In the genomic region with DNA sequence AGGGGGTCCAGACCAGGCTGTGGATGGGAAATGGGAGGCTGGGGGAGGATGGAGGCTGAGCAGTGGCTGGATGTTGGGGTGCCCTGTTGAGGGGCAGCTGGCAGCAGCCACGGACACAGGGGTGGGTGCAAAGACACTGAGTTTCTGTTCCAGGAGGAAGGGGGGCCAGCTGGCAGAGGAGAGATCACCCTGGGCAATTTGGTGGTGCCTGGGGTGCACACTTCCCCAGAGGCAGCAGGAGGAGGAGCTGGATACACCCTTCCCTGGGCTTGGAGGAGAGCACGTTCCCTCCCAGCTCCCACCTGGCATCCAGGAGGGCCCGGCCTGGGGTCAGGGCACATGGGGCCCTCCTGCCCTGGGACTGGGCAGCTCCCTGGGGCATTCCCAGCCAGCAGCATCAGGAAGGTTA, we compare ENCODE assay signal across 11 cellular contexts. TPM values are rescaled to one million over a fixed set of nuclear protein-coding genes. Genes with fewer than 3 reads are reported as not detected.
A peak's percentile ranks its signal among the peaks of the same experiment; 100 is the strongest.
DNase-seq lines count a peak whose midpoint lies in the region; ATAC-seq and TF ChIP-seq lines count a peak whose summit lies in the region.
"Had no signal": no experiment of that assay in that cellular context is flagged by ENCODE, and none has a peak within 500 bp of the region (broad histone marks: within the 10 kb centered on the region; RNA-seq: fewer than 3 reads in every experiment).

No MANE protein-coding gene starts in this region.

- no peak overlapping the region for H3K9ac ChIP-seq in SK-N-SH

- POLR2A ChIA-PET in SK-N-SH (lab: Yijun Ruan, JAX) (interaction anchor here (0.6 to 2.1 kb wide), 2 partner anchors 9 to 44 kb away, joined by 3 to 8 read pairs; no protein-coding TSS in a partner anchor), PC-9 (lab: Charles Lee; ENCODE audit: unreplicated experiment) (interaction anchor here (0.5 kb wide), 1 partner anchor 634 kb away, joined by 4 read pairs; no protein-coding TSS in a partner anchor)

- H3K4me3 Mint-ChIP-seq in stimulated activated effector memory CD8-positive, alpha-beta T cell treated with anti-CD3 and anti-CD28 coated beads, Interleukin-12 subunit alpha, Interleukin-12 subunit beta, amount 100 ng/mL, for 72 hours, result peak overlapping the region; percentile 77

- no TSS peak for BruUV-seq in PC-9 (replicated peaks; lab: Mats Ljungman, UMichigan)

- ATAC-seq in SK-N-SH treated with all-trans-retinoic acid at 6 μM for 48 hours (no peak), HG03378 (IDR thresholded peaks at IDR 0.05; ENCODE audit: unreplicated experiment) (no peak)
- no peak for ATAC-seq in stimulated activated effector memory CD8-positive, alpha-beta T cell treated with anti-CD3 and anti-CD28 coated beads, Interleukin-12 subunit alpha, Interleukin-12 subunit beta, amount 100 ng/mL, for 72 hours

- H3K4me1 ChIP-seq in SK-N-SH (ENCODE audit: control insufficient read depth in 1 of 2, insufficient read depth in 2 of 2, low read depth in 1 of 2, low read length in 1 of 2), result peaks cover 6 to 47% of the 10 kb centered on the region in 2 experiments; a peak in 2 of 4 replicates
- H3K4me1 ChIP-seq in PC-9 (replicated peaks; ENCODE audit: insufficient read depth), result peaks cover 24% of the 10 kb centered on the region

- DNase-seq in SK-N-SH (no peak), PC-9 (no peak), iPS-NIHi11 (ENCODE audit: low spot score) (peak; percentile 1), NOMO-1 treated with dmso at 0.1 percent for 144 hours (lab: John Stamatoyannopoulos, UW; ENCODE audit: unreplicated experiment) (no peak)
- DNase-seq in stimulated activated effector memory CD8-positive, alpha-beta T cell treated with anti-CD3 and anti-CD28 coated beads, Interleukin-12 subunit alpha, Interleukin-12 subunit beta, amount 100 ng/mL, for 72 hours (ENCODE audit: low spot score in 2 of 2), result no peak
- DNase-seq in activated CD4-positive, alpha-beta T cell treated with anti-CD3 and anti-CD28 coated beads, Interleukin-2, amount 50 U/mL, for 48 hours, result no peak
- DNase-seq: Calu3, midbrain, thyroid gland had no signal

- no CpG with 5 or more reads among the region's 3 CpGs for WGBS in SK-N-SH (ENCODE audit: low lambda C conversion rate)

- peaks cover 43% of the 10 kb centered on the region for H3K4me1 Mint-ChIP-seq in stimulated activated effector memory CD8-positive, alpha-beta T cell treated with anti-CD3 and anti-CD28 coated beads, Interleukin-12 subunit alpha, Interleukin-12 subunit beta, amount 100 ng/mL, for 72 hours

- peaks cover 3 to 23% of the 10 kb centered on the region in 2 experiments for H3K36me3 ChIP-seq in SK-N-SH (replicated peaks in 1 of 2; ENCODE audit: control insufficient read depth in 1 of 2, insufficient read depth in 2 of 2, low read length in 1 of 2)
- peaks cover 16% of the 10 kb centered on the region for H3K36me3 ChIP-seq in PC-9 (ENCODE audit: low read depth)

- H3K4me2 ChIP-seq in SK-N-SH, result peak overlapping the region; percentile 85; the same call in 1 of the 2 replicates
- peak overlapping the region; percentile 85 for H3K4me2 ChIP-seq in PC-9

- H4K20me1 ChIP-seq in SK-N-SH (ENCODE audit: insufficient read depth) (peaks cover 14% of the 10 kb centered on the region), PC-9 (ENCODE audit: insufficient read depth) (peaks cover 24% of the 10 kb centered on the region; the same call in 1 of the 2 replicates)

- TF ChIP-seq CTCF in SK-N-SH (IDR thresholded peaks at IDR 0.05) (no peak), PC-9 (conservative IDR thresholded peaks at IDR 0.05) (no peak)

- H3F3A ChIP-seq in SK-N-SH (replicated peaks; ENCODE audit: insufficient read depth), result peaks cover 8% of the 10 kb centered on the region
- H3F3A ChIP-seq in PC-9 (ENCODE audit: insufficient read depth, low read depth), result peaks cover 32% of the 10 kb centered on the region; the same call in 1 of the 2 replicates

- intact Hi-C loops in PC-9 (cut with micrococcal nuclease; ENCODE audit: unreplicated experiment), result loop anchor here (10.0 kb wide), 1 partner anchor 52 kb away; no protein-coding TSS in a partner anchor

- peak overlapping the region; percentile 96 for H3K27ac Mint-ChIP-seq in stimulated activated effector memory CD8-positive, alpha-beta T cell treated with anti-CD3 and anti-CD28 coated beads, Interleukin-12 subunit alpha, Interleukin-12 subunit beta, amount 100 ng/mL, for 72 hours

- H2AFZ ChIP-seq in SK-N-SH (ENCODE audit: low read depth) (0 out of 2 replicates have a peak overlapping the region, but pooled peaks have one; percentile 87), PC-9 (no peak overlapping the region)

- CTCF ChIA-PET in SK-N-SH (lab: Yijun Ruan, JAX) (interaction anchor here (0.9 to 2.2 kb wide), 5 partner anchors 11 to 347 kb away, joined by 3 to 7 read pairs (median 3); no protein-coding TSS in a partner anchor), PC-9 (lab: Charles Lee) (interaction anchor here (0.6 kb wide), 1 partner anchor 76 kb away, joined by 6 read pairs; no protein-coding TSS in a partner anchor)

- H3K4me3 ChIP-seq in SK-N-SH (ENCODE audit: low read depth in 2 of 2, low read length in 1 of 2) (no peak overlapping the region), PC-9 (peak overlapping the region; percentile 59; the same call in 1 of the 2 replicates)

- H3K79me2 ChIP-seq in SK-N-SH (ENCODE audit: insufficient read depth) (peaks cover 35% of the 10 kb centered on the region), PC-9 (ENCODE audit: low read depth) (peaks cover 34% of the 10 kb centered on the region)

- H3K27ac ChIP-seq in SK-N-SH (ENCODE audit: low read depth in 2 of 2, low read length in 1 of 2), result peak overlapping the region; percentile 90 to 92; a peak in 3 of 4 replicates
- H3K27ac ChIP-seq in PC-9, result peak overlapping the region; percentile 48; the same call in 1 of the 2 replicates

- H3K9me3 ChIP-seq in SK-N-SH (no peaks in the 10 kb centered on the region), PC-9 (ENCODE audit: insufficient read depth, low read depth) (no peaks in the 10 kb centered on the region)
- H3K9me3 ChIP-seq: thyroid gland had no signal

- H3K9me2 ChIP-seq in SK-N-SH (no peaks in the 10 kb centered on the region), PC-9 (ENCODE audit: insufficient read depth) (no peaks in the 10 kb centered on the region)

- no peak for TF ChIP-seq EP300 in SK-N-SH (IDR thresholded peaks at IDR 0.05; ENCODE audit: borderline replicate concordance in 1 of 2, low read depth in 1 of 2, low read length in 1 of 2)

- TF ChIP-seq RAD21 in SK-N-SH (IDR thresholded peaks at IDR 0.05; ENCODE audit: low read length), result no peak

- no peaks in the 10 kb centered on the region for H3K9me3 Mint-ChIP-seq in stimulated activated effector memory CD8-positive, alpha-beta T cell treated with anti-CD3 and anti-CD28 coated beads, Interleukin-12 subunit alpha, Interleukin-12 subunit beta, amount 100 ng/mL, for 72 hours

- peaks cover 49% of the 10 kb centered on the region for H3K36me3 Mint-ChIP-seq in stimulated activated effector memory CD8-positive, alpha-beta T cell treated with anti-CD3 and anti-CD28 coated beads, Interleukin-12 subunit alpha, Interleukin-12 subunit beta, amount 100 ng/mL, for 72 hours

- H3K27me3 ChIP-seq in SK-N-SH (ENCODE audit: insufficient read depth) (no peaks in the 10 kb centered on the region), PC-9 (ENCODE audit: insufficient read depth, low read depth) (no peaks in the 10 kb centered on the region)

TF ChIP-seq in SK-N-SH, 30 proteins besides CTCF, POLR2A, EP300 and RAD21 (continues in another document):
- TF ChIP-seq ELF1 (IDR thresholded peaks at IDR 0.05), result no peak
- TF ChIP-seq NRF1 (IDR thresholded peaks at IDR 0.05; ENCODE audit: low read depth, low read length), result no peak
- TF ChIP-seq TAF1 (IDR thresholded peaks at IDR 0.05; ENCODE audit: borderline replicate concordance, low read depth, low read length), result no peak
- no peak for TF ChIP-seq SIN3A (IDR thresholded peaks at IDR 0.05; ENCODE audit: borderline replicate concordance, low read depth, low read length)
- no peak for TF ChIP-seq FOSL2 (IDR thresholded peaks at IDR 0.05; ENCODE audit: borderline replicate concordance, low read depth)
- no peak for TF ChIP-seq RXRA (IDR thresholded peaks at IDR 0.05; ENCODE audit: borderline replicate concordance, low read depth)
- TF ChIP-seq GABPA (IDR thresholded peaks at IDR 0.05; ENCODE audit: low read depth), result no peak
- no peak for TF ChIP-seq GATA2 (CRISPR knock-in tag; IDR thresholded peaks at IDR 0.05)
- TF ChIP-seq FOXJ3 (CRISPR knock-in tag; IDR thresholded peaks at IDR 0.05), result no peak
- no peak for TF ChIP-seq EZH2phosphoT487 (IDR thresholded peaks at IDR 0.05; ENCODE audit: borderline replicate concordance, low read depth)
- TF ChIP-seq NFIC (IDR thresholded peaks at IDR 0.05; ENCODE audit: borderline replicate concordance), result no peak
- no peak for TF ChIP-seq JUND (IDR thresholded peaks at IDR 0.05)
- TF ChIP-seq MEF2A (IDR thresholded peaks at IDR 0.05; ENCODE audit: borderline replicate concordance, low read depth), result no peak
- TF ChIP-seq RFX5 (IDR thresholded peaks at IDR 0.05; ENCODE audit: low read length), result no peak

TF ChIP-seq in SK-N-SH treated with all-trans-retinoic acid at 6 μM for 48 hours, 23 proteins besides CTCF, POLR2A, EP300 and RAD21:
- TF ChIP-seq OSR1 (CRISPR knock-in tag; IDR thresholded peaks at IDR 0.05), result no peak
- TF ChIP-seq, protein P1, sequence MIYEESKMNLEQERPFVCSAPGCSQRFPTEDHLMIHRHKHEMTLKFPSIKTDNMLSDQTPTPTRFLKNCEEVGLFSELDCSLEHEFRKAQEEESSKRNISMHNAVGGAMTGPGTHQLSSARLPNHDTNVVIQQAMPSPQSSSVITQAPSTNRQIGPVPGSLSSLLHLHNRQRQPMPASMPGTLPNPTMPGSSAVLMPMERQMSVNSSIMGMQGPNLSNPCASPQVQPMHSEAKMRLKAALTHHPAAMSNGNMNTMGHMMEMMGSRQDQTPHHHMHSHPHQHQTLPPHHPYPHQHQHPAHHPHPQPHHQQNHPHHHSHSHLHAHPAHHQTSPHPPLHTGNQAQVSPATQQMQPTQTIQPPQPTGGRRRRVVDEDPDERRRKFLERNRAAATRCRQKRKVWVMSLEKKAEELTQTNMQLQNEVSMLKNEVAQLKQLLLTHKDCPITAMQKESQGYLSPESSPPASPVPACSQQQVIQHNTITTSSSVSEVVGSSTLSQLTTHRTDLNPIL (CRISPR knock-in tag; IDR thresholded peaks at IDR 0.05; ENCODE audit: low read depth), result no peak
- TF ChIP-seq ARNTL (CRISPR knock-in tag; IDR thresholded peaks at IDR 0.05; ENCODE audit: borderline replicate concordance, low read depth), result no peak
- TF ChIP-seq ZNF565 (CRISPR knock-in tag; conservative IDR thresholded peaks at IDR 0.05; ENCODE audit: low read depth), result no peak
- TF ChIP-seq ISL1 (CRISPR knock-in tag; IDR thresholded peaks at IDR 0.05), result no peak
- no peak for TF ChIP-seq ZC3H10 (CRISPR knock-in tag; IDR thresholded peaks at IDR 0.05)

RNA-seq across cellular contexts. Expression of a gene that starts 42.8 kb away (rescaled TPM):
- polyA plus RNA-seq in SK-N-SH (2012; rRNA removed), result 0.56 and 0.65 TPM in 2 replicates
- 0.86 and 1.2 TPM in 2 replicates for polyA plus RNA-seq in SK-N-SH (2012; cell fraction: cytosol; rRNA removed)
- 0.66 and 1.7 TPM in 2 replicates for polyA plus RNA-seq in SK-N-SH (2012; cell fraction: nucleus; rRNA removed)
- 2.2 and 3.9 TPM in 2 replicates for total RNA-seq in PC-9 (2021)
